In genomic region chr3:195153121-195153520, GRCh38 we compare ENCODE assay signal across 8 cellular contexts.
DNase-seq lines count a peak whose midpoint lies in the region; ATAC-seq and TF ChIP-seq lines count a peak whose summit lies in the region.

No MANE protein-coding gene starts in this region.

- H3K27ac ChIP-seq in SK-N-SH (ENCODE audit: low read depth in 2 of 2, low read length in 1 of 2) (peak overlapping the region in 1 of 2 experiments; percentile 98; a peak in 2 of 4 replicates), upper lobe of left lung (peak overlapping the region; percentile 44 to 89 (median 64))

- H3K27ac Mint-ChIP-seq in chondrocyte (ENCODE audit: unreplicated experiment) = peak overlapping the region; percentile 80
- peak overlapping the region; percentile 94 for H3K27ac Mint-ChIP-seq in mesothelial cell of epicardium
- H3K27ac Mint-ChIP-seq in T-cell = no peak overlapping the region

- TF ChIP-seq CTCF in SK-N-SH (IDR thresholded peaks at IDR 0.05) (no peak), chondrocyte (IDR thresholded peaks at IDR 0.05) (no peak), mesothelial cell of epicardium (IDR thresholded peaks at IDR 0.05; ENCODE audit: unreplicated experiment) (no peak), upper lobe of left lung (IDR thresholded peaks at IDR 0.05) (no peak)

- H3K4me2 ChIP-seq in SK-N-SH = no peak overlapping the region

- H3K27me3 ChIP-seq in SK-N-SH (ENCODE audit: insufficient read depth) = no peaks in the 10 kb centered on the region
- H3K27me3 ChIP-seq in upper lobe of left lung = no peaks in the 10 kb centered on the region

- H3K79me2 ChIP-seq in SK-N-SH (ENCODE audit: insufficient read depth) = peaks cover under 1% of the 10 kb centered on the region; the same call in 1 of the 2 replicates

- H3K4me3 Mint-ChIP-seq in chondrocyte (ENCODE audit: unreplicated experiment) = no peak overlapping the region
- H3K4me3 Mint-ChIP-seq in mesothelial cell of epicardium = no peak overlapping the region
- H3K4me3 Mint-ChIP-seq in T-cell = no peak overlapping the region

- POLR2A ChIA-PET in SK-N-SH (lab: Yijun Ruan, JAX) = interaction anchor here (1.2 kb wide), 1 partner anchor 17 kb away, joined by 3 read pairs; no protein-coding TSS in a partner anchor
- POLR2A ChIA-PET in T-cell (lab: Charles Lee) = no interaction called here

- ATAC-seq in SK-N-SH treated with all-trans-retinoic acid at 6 μM for 48 hours = no peak
- ATAC-seq in upper lobe of left lung (ENCODE audit: low FRiP score in 2 of 2) = no peak
- ATAC-seq in stimulated activated naive CD8-positive, alpha-beta T cell treated with anti-CD3 and anti-CD28 coated beads, Interleukin-15, Interleukin-2, amounts not matched to agents 100 U/mL and 50 U/mL, for 24 hours = no peak
- no peak for ATAC-seq in T-cell (replicated peaks in 1 of 4)

- DNase-seq in SK-N-SH (peak; percentile 54), chondrocyte (ENCODE audit: low spot score) (no peak), mesothelial cell of epicardium (ENCODE audit: low spot score in 2 of 2, unreplicated experiment in 2 of 2) (no peak), upper lobe of left lung (no peak), T-cell (no peak)
- no peak for DNase-seq in activated T-cell treated with anti-CD3 and anti-CD28 coated beads, Interleukin-2, amount 50 U/mL, for 1 hour
- no peak for DNase-seq in stimulated activated naive CD8-positive, alpha-beta T cell treated with anti-CD3 and anti-CD28 coated beads, Interleukin-15, Interleukin-2, amounts not matched to agents 100 U/mL and 50 U/mL, for 24 hours

- TF ChIP-seq EP300 in SK-N-SH (IDR thresholded peaks at IDR 0.05; ENCODE audit: borderline replicate concordance in 1 of 2, low read depth in 1 of 2, low read length in 1 of 2) (no peak), upper lobe of left lung (IDR thresholded peaks at IDR 0.05) (no peak)

- H3K9ac ChIP-seq in SK-N-SH = no peak overlapping the region

- CTCF ChIA-PET in SK-N-SH (lab: Yijun Ruan, JAX) (interaction anchor here (1.0 to 1.5 kb wide), 7 partner anchors 9 to 482 kb away, joined by 3 to 7 read pairs (median 4); partner anchors contain the start of gene LSG1), T-cell (lab: Charles Lee) (no interaction called here)

- no peak overlapping the region for H3K4me3 ChIP-seq in SK-N-SH (ENCODE audit: low read depth in 2 of 2, low read length in 1 of 2)
- H3K4me3 ChIP-seq in upper lobe of left lung = no peak overlapping the region

- H3K4me1 ChIP-seq in SK-N-SH (ENCODE audit: control insufficient read depth in 1 of 2, insufficient read depth in 2 of 2, low read depth in 1 of 2, low read length in 1 of 2) (peaks cover 58 to 84% of the 10 kb centered on the region in 2 experiments), upper lobe of left lung (peaks cover 62 to 79% (median 71%) of the 10 kb centered on the region in 4 donors)

- no peaks in the 10 kb centered on the region for H3K9me2 ChIP-seq in SK-N-SH

- H3F3A ChIP-seq in SK-N-SH (replicated peaks; ENCODE audit: insufficient read depth) = peaks cover 20% of the 10 kb centered on the region

- no peaks in the 10 kb centered on the region for H3K27me3 Mint-ChIP-seq in chondrocyte (ENCODE audit: low read depth)
- no peaks in the 10 kb centered on the region for H3K27me3 Mint-ChIP-seq in mesothelial cell of epicardium (ENCODE audit: low read depth)
- peaks cover 0 to 4% of the 10 kb centered on the region in 2 donors for H3K27me3 Mint-ChIP-seq in T-cell

- no peaks in the 10 kb centered on the region for H3K9me3 ChIP-seq in SK-N-SH
- H3K9me3 ChIP-seq in upper lobe of left lung = no peaks in the 10 kb centered on the region

- peak; percentile 38 for TF ChIP-seq RAD21 in SK-N-SH (IDR thresholded peaks at IDR 0.05; ENCODE audit: low read length)

- H3K9me3 Mint-ChIP-seq in chondrocyte (ENCODE audit: low read depth) (no peaks in the 10 kb centered on the region), mesothelial cell of epicardium (no peaks in the 10 kb centered on the region), T-cell (no peaks in the 10 kb centered on the region)

- H2AFZ ChIP-seq in SK-N-SH (ENCODE audit: low read depth) = no peak overlapping the region

- no peak for TF ChIP-seq POLR2A in upper lobe of left lung (IDR thresholded peaks at IDR 0.05)

- H4K20me1 ChIP-seq in SK-N-SH (ENCODE audit: insufficient read depth) = no peaks in the 10 kb centered on the region

- H3K4me1 Mint-ChIP-seq in chondrocyte (ENCODE audit: low read depth) = peaks cover 62% of the 10 kb centered on the region
- H3K4me1 Mint-ChIP-seq in mesothelial cell of epicardium = peaks cover 67% of the 10 kb centered on the region
- H3K4me1 Mint-ChIP-seq in T-cell = peaks cover 38 to 56% (median 47%) of the 10 kb centered on the region in 3 donors

- H3K36me3 Mint-ChIP-seq in chondrocyte (ENCODE audit: low read depth) (no peaks in the 10 kb centered on the region), mesothelial cell of epicardium (no peaks in the 10 kb centered on the region), T-cell (peaks cover 12% of the 10 kb centered on the region)

- WGBS in SK-N-SH (ENCODE audit: low lambda C conversion rate) = 71% methylated on average over 7 of the region's 7 CpGs
- 61 to 73% methylated on average over 7 of the region's 7 CpGs for WGBS in upper lobe of left lung, 2 donors

- H3K36me3 ChIP-seq in SK-N-SH (replicated peaks in 1 of 2; ENCODE audit: control insufficient read depth in 1 of 2, insufficient read depth in 2 of 2, low read length in 1 of 2) (no peaks in the 10 kb centered on the region), upper lobe of left lung (no peaks in the 10 kb centered on the region)

TF ChIP-seq in SK-N-SH, 30 proteins besides CTCF, POLR2A, EP300 and RAD21:
- peak; percentile 96 for TF ChIP-seq MXI1 (IDR thresholded peaks at IDR 0.05; ENCODE audit: low read depth, low read length)
- TF ChIP-seq SIN3A (IDR thresholded peaks at IDR 0.05; ENCODE audit: borderline replicate concordance, low read depth, low read length) = no peak

TF ChIP-seq in SK-N-SH treated with all-trans-retinoic acid at 6 μM for 48 hours, 23 proteins besides CTCF, POLR2A, EP300 and RAD21:
- TF ChIP-seq ARNTL (CRISPR knock-in tag; IDR thresholded peaks at IDR 0.05; ENCODE audit: borderline replicate concordance, low read depth) = no peak
- TF ChIP-seq GLIS3 (CRISPR knock-in tag; IDR thresholded peaks at IDR 0.05) = no peak
- no peak for TF ChIP-seq RARB (CRISPR knock-in tag; IDR thresholded peaks at IDR 0.05)
- TF ChIP-seq ZFP3 (CRISPR knock-in tag; IDR thresholded peaks at IDR 0.05) = no peak
- no peak for TF ChIP-seq BACH2 (CRISPR knock-in tag; IDR thresholded peaks at IDR 0.05; ENCODE audit: borderline replicate concordance)
- TF ChIP-seq ISL1 (CRISPR knock-in tag; IDR thresholded peaks at IDR 0.05) = no peak
- TF ChIP-seq POU6F1 (CRISPR knock-in tag; IDR thresholded peaks at IDR 0.05; ENCODE audit: borderline replicate concordance, low read depth) = no peak

Comparison
In these comparisons a context has a peak if more than half of its experiments do, and no peak if none do; other contexts are left out.
1. H3K27ac Mint-ChIP-seq: peak in chondrocyte (single experiment) and mesothelial cell of epicardium (single experiment); none in T-cell (0 of 2).